In the genomic region with DNA sequence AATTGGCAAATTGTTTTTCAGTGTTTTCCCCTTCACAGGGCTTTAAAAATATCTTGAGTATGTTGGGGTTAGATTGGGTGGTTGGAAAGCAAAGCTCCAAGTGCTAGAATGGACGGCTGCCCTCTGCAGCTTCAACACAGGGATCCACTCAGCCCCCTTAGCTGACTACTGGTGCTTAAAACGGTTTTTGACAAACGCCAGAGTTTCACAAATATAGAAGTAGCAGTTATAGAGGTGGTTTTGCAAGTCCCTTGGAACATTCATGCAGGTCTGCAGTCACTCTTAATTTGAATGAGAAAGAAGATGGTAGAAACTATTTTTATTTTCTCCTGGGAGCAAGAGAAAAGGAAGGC, we compare ENCODE assay signal across 12 cellular contexts.
DNase-seq lines count a peak whose midpoint lies in the region; ATAC-seq and TF ChIP-seq lines count a peak whose summit lies in the region.
"Had no signal": no experiment of that assay in that cellular context is flagged by ENCODE, and none has a peak within 500 bp of the region (broad histone marks: within the 10 kb centered on the region; RNA-seq: fewer than 3 reads in every experiment).

No MANE protein-coding gene starts in this region.

- no peaks in the 10 kb centered on the region for H3K36me3 ChIP-seq in suprapubic skin
- H3K36me3 ChIP-seq in prostate gland, result no peaks in the 10 kb centered on the region

- POLR2A ChIA-PET in WTC11 (lab: Charles Lee), result no interaction called here

- CTCF ChIA-PET in WTC11 (lab: Charles Lee), result interaction anchor here (0.5 to 2.5 kb wide), 6 partner anchors 8 to 110 kb away, joined by 3 to 11 read pairs (median 5); no protein-coding TSS in a partner anchor

- H3K4me1 ChIP-seq in right cardiac atrium (ENCODE audit: control insufficient read depth, insufficient read depth, low read length), result peaks cover 19% of the 10 kb centered on the region
- H3K4me1 ChIP-seq in suprapubic skin, result peaks cover 61% of the 10 kb centered on the region
- H3K4me1 ChIP-seq in prostate gland (replicated peaks), result peaks cover 21% of the 10 kb centered on the region

- ATAC-seq in activated T-cell treated with anti-CD3 and anti-CD28 coated beads, Interleukin-2, amount 50 U/mL, for 4 hours, result no peak
- peak; percentile 19; the same call in 1 of the 2 replicates for ATAC-seq in WTC11
- no peak for ATAC-seq in right cardiac atrium
- no peak for ATAC-seq in GM19397 (IDR thresholded peaks at IDR 0.05; ENCODE audit: unreplicated experiment)
- ATAC-seq in HG02970 (IDR thresholded peaks at IDR 0.05; ENCODE audit: low FRiP score, unreplicated experiment), result no peak

- peak overlapping the region; percentile 16 for H3K4me3 ChIP-seq in right cardiac atrium (ENCODE audit: low read length)
- H3K4me3 ChIP-seq in suprapubic skin, result no peak overlapping the region
- no peak overlapping the region for H3K4me3 ChIP-seq in prostate gland

- no peaks in the 10 kb centered on the region for H3K9me3 ChIP-seq in right cardiac atrium (ENCODE audit: control insufficient read depth, low read length)
- no peaks in the 10 kb centered on the region for H3K9me3 ChIP-seq in suprapubic skin
- H3K9me3 ChIP-seq in prostate gland, result no peaks in the 10 kb centered on the region

- no peak overlapping the region for H3K27ac ChIP-seq in right cardiac atrium (ENCODE audit: low read length)
- H3K27ac ChIP-seq in suprapubic skin, result peak overlapping the region; percentile 12
- H3K27ac ChIP-seq in prostate gland, result no peak overlapping the region
- H3K27ac ChIP-seq: C4-2B had no signal

- no peaks in the 10 kb centered on the region for H3K27me3 Mint-ChIP-seq in activated T-cell treated with anti-CD3 and anti-CD28 coated beads, Interleukin-2, amount 50 U/mL, for 24 hours
- no peaks in the 10 kb centered on the region for H3K27me3 Mint-ChIP-seq in activated T-cell treated with anti-CD3 and anti-CD28 coated beads, Interleukin-2, amount 50 U/mL, for 4 hours (ENCODE audit: low read depth)
- no peaks in the 10 kb centered on the region for H3K27me3 Mint-ChIP-seq in WTC11 (ENCODE audit: low read depth)
- H3K27me3 Mint-ChIP-seq: stimulated activated naive CD8-positive, alpha-beta T cell treated with anti-CD3 and anti-CD28 coated beads, Interleukin-15, Interleukin-2, amounts not matched to agents 100 ng/mL and 50 ng/mL, for 24 hours had no signal

- H3K4me1 Mint-ChIP-seq in activated T-cell treated with anti-CD3 and anti-CD28 coated beads, Interleukin-2, amount 50 U/mL, for 24 hours (ENCODE audit: low read depth), result peaks cover 71% of the 10 kb centered on the region
- H3K4me1 Mint-ChIP-seq in activated T-cell treated with anti-CD3 and anti-CD28 coated beads, Interleukin-2, amount 50 U/mL, for 4 hours (ENCODE audit: low read depth), result peaks cover 66% of the 10 kb centered on the region
- H3K4me1 Mint-ChIP-seq in WTC11, result peaks cover 59% of the 10 kb centered on the region

- H3K4me3 Mint-ChIP-seq in activated T-cell treated with anti-CD3 and anti-CD28 coated beads, Interleukin-2, amount 50 U/mL, for 24 hours, result no peak overlapping the region
- no peak overlapping the region for H3K4me3 Mint-ChIP-seq in activated T-cell treated with anti-CD3 and anti-CD28 coated beads, Interleukin-2, amount 50 U/mL, for 4 hours
- H3K4me3 Mint-ChIP-seq in WTC11, result peak overlapping the region; percentile 22

- TF ChIP-seq POLR2A in suprapubic skin (IDR thresholded peaks at IDR 0.05), result no peak
- no peak for TF ChIP-seq POLR2A in prostate gland (IDR thresholded peaks at IDR 0.05)

- intact Hi-C loops in right cardiac atrium (cut with DNase I) (loop anchor here in 2 of 4 donors (10.0 kb wide), 2 partner anchors 178 to 268 kb away; a partner anchor contains a TSS), prostate gland (cut with DNase I) (loop anchor here (5.0 to 10.0 kb wide), 2 partner anchors 168 to 391 kb away; no protein-coding TSS in a partner anchor)

- no peak for TF ChIP-seq EP300 in suprapubic skin (IDR thresholded peaks at IDR 0.05)

- no peak for TF ChIP-seq CTCF in WTC11 (IDR thresholded peaks at IDR 0.05)
- TF ChIP-seq CTCF in suprapubic skin (IDR thresholded peaks at IDR 0.05), result no peak
- no peak for TF ChIP-seq CTCF in prostate gland (IDR thresholded peaks at IDR 0.05)

- no peak for DNase-seq in activated T-cell treated with anti-CD3 and anti-CD28 coated beads, Interleukin-2, amount 50 U/mL, for 24 hours
- no peak for DNase-seq in activated T-cell treated with anti-CD3 and anti-CD28 coated beads, Interleukin-2, amount 50 U/mL, for 4 hours
- DNase-seq in WTC11 (ENCODE audit: low spot score) (no peak), right cardiac atrium (no peak), suprapubic skin (ENCODE audit: low spot score in 2 of 2) (no peak), prostate gland (ENCODE audit: low spot score) (no peak)
- DNase-seq: occipital lobe, SHP77 treated with DMSO at 0.1 percent for 48 hours had no signal

- H3K36me3 Mint-ChIP-seq in activated T-cell treated with anti-CD3 and anti-CD28 coated beads, Interleukin-2, amount 50 U/mL, for 24 hours (ENCODE audit: low read depth), result peaks cover 5% of the 10 kb centered on the region
- H3K36me3 Mint-ChIP-seq in activated T-cell treated with anti-CD3 and anti-CD28 coated beads, Interleukin-2, amount 50 U/mL, for 4 hours (ENCODE audit: insufficient read depth), result peaks cover 1% of the 10 kb centered on the region
- no peaks in the 10 kb centered on the region for H3K36me3 Mint-ChIP-seq in WTC11

- peak overlapping the region; percentile 47 for H3K27ac Mint-ChIP-seq in activated T-cell treated with anti-CD3 and anti-CD28 coated beads, Interleukin-2, amount 50 U/mL, for 24 hours
- H3K27ac Mint-ChIP-seq in WTC11, result peak overlapping the region; percentile 40
- H3K27ac Mint-ChIP-seq: stimulated activated naive CD8-positive, alpha-beta T cell treated with anti-CD3 and anti-CD28 coated beads, Interleukin-15, Interleukin-2, amounts not matched to agents 100 ng/mL and 50 ng/mL, for 24 hours had no signal

- H3K27me3 ChIP-seq in right cardiac atrium (ENCODE audit: control insufficient read depth, insufficient read depth) (no peaks in the 10 kb centered on the region), suprapubic skin (no peaks in the 10 kb centered on the region), prostate gland (replicated peaks; ENCODE audit: insufficient read depth) (no peaks in the 10 kb centered on the region)

- 26% methylated on average over 3 of the region's 3 CpGs for WGBS in right cardiac atrium
- 33% methylated on average over 3 of the region's 3 CpGs for WGBS in suprapubic skin
- 24% methylated on average over 3 of the region's 3 CpGs for WGBS in prostate gland

- H3K9me3 Mint-ChIP-seq in activated T-cell treated with anti-CD3 and anti-CD28 coated beads, Interleukin-2, amount 50 U/mL, for 24 hours, result no peaks in the 10 kb centered on the region
- no peaks in the 10 kb centered on the region for H3K9me3 Mint-ChIP-seq in activated T-cell treated with anti-CD3 and anti-CD28 coated beads, Interleukin-2, amount 50 U/mL, for 4 hours
- H3K9me3 Mint-ChIP-seq in WTC11, result no peaks in the 10 kb centered on the region
- H3K9me3 Mint-ChIP-seq: stimulated activated naive CD8-positive, alpha-beta T cell treated with anti-CD3 and anti-CD28 coated beads, Interleukin-15, Interleukin-2, amounts not matched to agents 100 ng/mL and 50 ng/mL, for 24 hours had no signal

TF ChIP-seq in WTC11, 78 proteins besides CTCF, POLR2A, EP300 and RAD21 (continues in another document):
- TF ChIP-seq GTF2I (CRISPR knock-in tag; conservative IDR thresholded peaks at IDR 0.05), result no peak
- no peak for TF ChIP-seq ZNF396 (CRISPR knock-in tag; IDR thresholded peaks at IDR 0.05; ENCODE audit: borderline replicate concordance)
- TF ChIP-seq, protein P1, sequence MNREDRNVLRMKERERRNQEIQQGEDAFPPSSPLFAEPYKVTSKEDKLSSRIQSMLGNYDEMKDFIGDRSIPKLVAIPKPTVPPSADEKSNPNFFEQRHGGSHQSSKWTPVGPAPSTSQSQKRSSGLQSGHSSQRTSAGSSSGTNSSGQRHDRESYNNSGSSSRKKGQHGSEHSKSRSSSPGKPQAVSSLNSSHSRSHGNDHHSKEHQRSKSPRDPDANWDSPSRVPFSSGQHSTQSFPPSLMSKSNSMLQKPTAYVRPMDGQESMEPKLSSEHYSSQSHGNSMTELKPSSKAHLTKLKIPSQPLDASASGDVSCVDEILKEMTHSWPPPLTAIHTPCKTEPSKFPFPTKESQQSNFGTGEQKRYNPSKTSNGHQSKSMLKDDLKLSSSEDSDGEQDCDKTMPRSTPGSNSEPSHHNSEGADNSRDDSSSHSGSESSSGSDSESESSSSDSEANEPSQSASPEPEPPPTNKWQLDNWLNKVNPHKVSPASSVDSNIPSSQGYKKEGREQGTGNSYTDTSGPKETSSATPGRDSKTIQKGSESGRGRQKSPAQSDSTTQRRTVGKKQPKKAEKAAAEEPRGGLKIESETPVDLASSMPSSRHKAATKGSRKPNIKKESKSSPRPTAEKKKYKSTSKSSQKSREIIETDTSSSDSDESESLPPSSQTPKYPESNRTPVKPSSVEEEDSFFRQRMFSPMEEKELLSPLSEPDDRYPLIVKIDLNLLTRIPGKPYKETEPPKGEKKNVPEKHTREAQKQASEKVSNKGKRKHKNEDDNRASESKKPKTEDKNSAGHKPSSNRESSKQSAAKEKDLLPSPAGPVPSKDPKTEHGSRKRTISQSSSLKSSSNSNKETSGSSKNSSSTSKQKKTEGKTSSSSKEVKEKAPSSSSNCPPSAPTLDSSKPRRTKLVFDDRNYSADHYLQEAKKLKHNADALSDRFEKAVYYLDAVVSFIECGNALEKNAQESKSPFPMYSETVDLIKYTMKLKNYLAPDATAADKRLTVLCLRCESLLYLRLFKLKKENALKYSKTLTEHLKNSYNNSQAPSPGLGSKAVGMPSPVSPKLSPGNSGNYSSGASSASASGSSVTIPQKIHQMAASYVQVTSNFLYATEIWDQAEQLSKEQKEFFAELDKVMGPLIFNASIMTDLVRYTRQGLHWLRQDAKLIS (CRISPR knock-in tag; IDR thresholded peaks at IDR 0.05; ENCODE audit: borderline replicate concordance), result no peak
- no peak for TF ChIP-seq HMGA2 (CRISPR knock-in tag; IDR thresholded peaks at IDR 0.05)
- TF ChIP-seq, protein P2, sequence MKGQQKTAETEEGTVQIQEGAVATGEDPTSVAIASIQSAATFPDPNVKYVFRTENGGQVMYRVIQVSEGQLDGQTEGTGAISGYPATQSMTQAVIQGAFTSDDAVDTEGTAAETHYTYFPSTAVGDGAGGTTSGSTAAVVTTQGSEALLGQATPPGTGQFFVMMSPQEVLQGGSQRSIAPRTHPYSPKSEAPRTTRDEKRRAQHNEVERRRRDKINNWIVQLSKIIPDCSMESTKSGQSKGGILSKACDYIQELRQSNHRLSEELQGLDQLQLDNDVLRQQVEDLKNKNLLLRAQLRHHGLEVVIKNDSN (CRISPR knock-in tag; IDR thresholded peaks at IDR 0.05), result no peak
- no peak for TF ChIP-seq TEAD4 (CRISPR knock-in tag; IDR thresholded peaks at IDR 0.05)
